Comparison of ENCODE assay signal across 1 cellular context in the genomic region with DNA sequence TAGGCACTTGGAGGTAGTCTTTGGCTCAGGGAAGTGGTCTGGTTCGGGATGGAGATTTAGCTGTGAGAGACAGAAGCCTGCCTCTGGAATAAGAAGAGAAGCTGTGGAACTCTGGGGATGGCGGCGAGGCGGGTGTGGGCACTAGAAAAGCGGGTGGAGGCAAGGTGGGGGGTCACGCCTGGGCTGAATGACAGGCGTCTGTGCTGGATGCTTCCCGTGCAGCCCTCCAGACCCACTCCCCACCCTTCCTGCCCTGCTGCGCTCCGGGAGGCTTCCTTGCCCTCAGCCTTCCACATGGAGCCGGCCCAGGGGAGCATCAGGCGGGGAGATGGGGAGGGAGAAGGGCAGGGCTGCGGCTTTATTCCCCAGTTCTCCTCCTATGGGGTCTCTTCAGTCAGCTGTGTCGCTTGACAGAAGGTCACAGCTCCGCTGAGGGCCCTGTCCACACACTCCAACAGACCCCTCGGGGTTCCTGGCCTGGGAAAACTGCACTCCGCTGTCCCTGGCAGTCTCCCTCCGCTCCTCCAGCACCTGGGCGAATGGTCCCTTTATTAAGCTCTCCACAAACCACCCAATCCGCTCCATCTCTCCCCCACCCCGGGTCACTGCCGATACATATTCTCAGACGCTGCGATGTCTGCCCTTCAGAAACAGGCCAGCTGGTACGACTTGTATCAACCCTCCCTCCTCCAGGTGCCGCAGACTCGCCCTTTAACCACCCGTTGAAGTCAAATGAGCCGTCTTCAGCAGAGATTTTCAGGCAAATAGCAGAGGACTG.
TF ChIP-seq lines count a peak whose summit lies in the region.

No MANE protein-coding gene starts in this region.

TF ChIP-seq in WTC11, 78 proteins besides CTCF, POLR2A, EP300 and RAD21 (continued from another document):
- TF ChIP-seq, protein P1, sequence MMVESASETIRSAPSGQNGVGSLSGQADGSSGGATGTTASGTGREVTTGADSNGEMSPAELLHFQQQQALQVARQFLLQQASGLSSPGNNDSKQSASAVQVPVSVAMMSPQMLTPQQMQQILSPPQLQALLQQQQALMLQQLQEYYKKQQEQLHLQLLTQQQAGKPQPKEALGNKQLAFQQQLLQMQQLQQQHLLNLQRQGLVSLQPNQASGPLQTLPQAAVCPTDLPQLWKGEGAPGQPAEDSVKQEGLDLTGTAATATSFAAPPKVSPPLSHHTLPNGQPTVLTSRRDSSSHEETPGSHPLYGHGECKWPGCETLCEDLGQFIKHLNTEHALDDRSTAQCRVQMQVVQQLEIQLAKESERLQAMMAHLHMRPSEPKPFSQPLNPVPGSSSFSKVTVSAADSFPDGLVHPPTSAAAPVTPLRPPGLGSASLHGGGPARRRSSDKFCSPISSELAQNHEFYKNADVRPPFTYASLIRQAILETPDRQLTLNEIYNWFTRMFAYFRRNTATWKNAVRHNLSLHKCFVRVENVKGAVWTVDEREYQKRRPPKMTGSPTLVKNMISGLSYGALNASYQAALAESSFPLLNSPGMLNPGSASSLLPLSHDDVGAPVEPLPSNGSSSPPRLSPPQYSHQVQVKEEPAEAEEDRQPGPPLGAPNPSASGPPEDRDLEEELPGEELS (CRISPR knock-in tag; IDR thresholded peaks at IDR 0.05): no peak
- TF ChIP-seq ZNF263 (CRISPR knock-in tag; IDR thresholded peaks at IDR 0.05; ENCODE audit: low read depth) (no peak), ELF4 (CRISPR knock-in tag; IDR thresholded peaks at IDR 0.05; ENCODE audit: low read depth) (no peak), ATF1 (CRISPR knock-in tag; IDR thresholded peaks at IDR 0.05) (no peak), RELA (CRISPR knock-in tag; IDR thresholded peaks at IDR 0.05; ENCODE audit: borderline replicate concordance) (no peak), ZNF396 (CRISPR knock-in tag; IDR thresholded peaks at IDR 0.05; ENCODE audit: borderline replicate concordance) (no peak), NFYB (CRISPR knock-in tag; conservative IDR thresholded peaks at IDR 0.05; ENCODE audit: low read depth) (no peak)
- TF ChIP-seq, protein P2, sequence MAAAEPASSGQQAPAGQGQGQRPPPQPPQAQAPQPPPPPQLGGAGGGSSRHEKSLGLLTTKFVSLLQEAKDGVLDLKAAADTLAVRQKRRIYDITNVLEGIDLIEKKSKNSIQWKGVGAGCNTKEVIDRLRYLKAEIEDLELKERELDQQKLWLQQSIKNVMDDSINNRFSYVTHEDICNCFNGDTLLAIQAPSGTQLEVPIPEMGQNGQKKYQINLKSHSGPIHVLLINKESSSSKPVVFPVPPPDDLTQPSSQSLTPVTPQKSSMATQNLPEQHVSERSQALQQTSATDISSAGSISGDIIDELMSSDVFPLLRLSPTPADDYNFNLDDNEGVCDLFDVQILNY (CRISPR knock-in tag; IDR thresholded peaks at IDR 0.05): no peak
- TF ChIP-seq, protein P3, sequence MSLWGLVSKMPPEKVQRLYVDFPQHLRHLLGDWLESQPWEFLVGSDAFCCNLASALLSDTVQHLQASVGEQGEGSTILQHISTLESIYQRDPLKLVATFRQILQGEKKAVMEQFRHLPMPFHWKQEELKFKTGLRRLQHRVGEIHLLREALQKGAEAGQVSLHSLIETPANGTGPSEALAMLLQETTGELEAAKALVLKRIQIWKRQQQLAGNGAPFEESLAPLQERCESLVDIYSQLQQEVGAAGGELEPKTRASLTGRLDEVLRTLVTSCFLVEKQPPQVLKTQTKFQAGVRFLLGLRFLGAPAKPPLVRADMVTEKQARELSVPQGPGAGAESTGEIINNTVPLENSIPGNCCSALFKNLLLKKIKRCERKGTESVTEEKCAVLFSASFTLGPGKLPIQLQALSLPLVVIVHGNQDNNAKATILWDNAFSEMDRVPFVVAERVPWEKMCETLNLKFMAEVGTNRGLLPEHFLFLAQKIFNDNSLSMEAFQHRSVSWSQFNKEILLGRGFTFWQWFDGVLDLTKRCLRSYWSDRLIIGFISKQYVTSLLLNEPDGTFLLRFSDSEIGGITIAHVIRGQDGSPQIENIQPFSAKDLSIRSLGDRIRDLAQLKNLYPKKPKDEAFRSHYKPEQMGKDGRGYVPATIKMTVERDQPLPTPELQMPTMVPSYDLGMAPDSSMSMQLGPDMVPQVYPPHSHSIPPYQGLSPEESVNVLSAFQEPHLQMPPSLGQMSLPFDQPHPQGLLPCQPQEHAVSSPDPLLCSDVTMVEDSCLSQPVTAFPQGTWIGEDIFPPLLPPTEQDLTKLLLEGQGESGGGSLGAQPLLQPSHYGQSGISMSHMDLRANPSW (CRISPR knock-in tag; conservative IDR thresholded peaks at IDR 0.05; ENCODE audit: low read depth): no peak
- TF ChIP-seq, protein P4, sequence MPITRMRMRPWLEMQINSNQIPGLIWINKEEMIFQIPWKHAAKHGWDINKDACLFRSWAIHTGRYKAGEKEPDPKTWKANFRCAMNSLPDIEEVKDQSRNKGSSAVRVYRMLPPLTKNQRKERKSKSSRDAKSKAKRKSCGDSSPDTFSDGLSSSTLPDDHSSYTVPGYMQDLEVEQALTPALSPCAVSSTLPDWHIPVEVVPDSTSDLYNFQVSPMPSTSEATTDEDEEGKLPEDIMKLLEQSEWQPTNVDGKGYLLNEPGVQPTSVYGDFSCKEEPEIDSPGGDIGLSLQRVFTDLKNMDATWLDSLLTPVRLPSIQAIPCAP (CRISPR knock-in tag; IDR thresholded peaks at IDR 0.05): no peak
- TF ChIP-seq, protein P5, sequence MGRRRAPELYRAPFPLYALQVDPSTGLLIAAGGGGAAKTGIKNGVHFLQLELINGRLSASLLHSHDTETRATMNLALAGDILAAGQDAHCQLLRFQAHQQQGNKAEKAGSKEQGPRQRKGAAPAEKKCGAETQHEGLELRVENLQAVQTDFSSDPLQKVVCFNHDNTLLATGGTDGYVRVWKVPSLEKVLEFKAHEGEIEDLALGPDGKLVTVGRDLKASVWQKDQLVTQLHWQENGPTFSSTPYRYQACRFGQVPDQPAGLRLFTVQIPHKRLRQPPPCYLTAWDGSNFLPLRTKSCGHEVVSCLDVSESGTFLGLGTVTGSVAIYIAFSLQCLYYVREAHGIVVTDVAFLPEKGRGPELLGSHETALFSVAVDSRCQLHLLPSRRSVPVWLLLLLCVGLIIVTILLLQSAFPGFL (CRISPR knock-in tag; IDR thresholded peaks at IDR 0.05; ENCODE audit: borderline replicate concordance): no peak
- TF ChIP-seq, protein P6, sequence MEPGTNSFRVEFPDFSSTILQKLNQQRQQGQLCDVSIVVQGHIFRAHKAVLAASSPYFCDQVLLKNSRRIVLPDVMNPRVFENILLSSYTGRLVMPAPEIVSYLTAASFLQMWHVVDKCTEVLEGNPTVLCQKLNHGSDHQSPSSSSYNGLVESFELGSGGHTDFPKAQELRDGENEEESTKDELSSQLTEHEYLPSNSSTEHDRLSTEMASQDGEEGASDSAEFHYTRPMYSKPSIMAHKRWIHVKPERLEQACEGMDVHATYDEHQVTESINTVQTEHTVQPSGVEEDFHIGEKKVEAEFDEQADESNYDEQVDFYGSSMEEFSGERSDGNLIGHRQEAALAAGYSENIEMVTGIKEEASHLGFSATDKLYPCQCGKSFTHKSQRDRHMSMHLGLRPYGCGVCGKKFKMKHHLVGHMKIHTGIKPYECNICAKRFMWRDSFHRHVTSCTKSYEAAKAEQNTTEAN (CRISPR knock-in tag; IDR thresholded peaks at IDR 0.05): no peak
- TF ChIP-seq, protein P7, sequence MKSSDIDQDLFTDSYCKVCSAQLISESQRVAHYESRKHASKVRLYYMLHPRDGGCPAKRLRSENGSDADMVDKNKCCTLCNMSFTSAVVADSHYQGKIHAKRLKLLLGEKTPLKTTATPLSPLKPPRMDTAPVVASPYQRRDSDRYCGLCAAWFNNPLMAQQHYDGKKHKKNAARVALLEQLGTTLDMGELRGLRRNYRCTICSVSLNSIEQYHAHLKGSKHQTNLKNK (CRISPR knock-in tag; IDR thresholded peaks at IDR 0.05): no peak
- TF ChIP-seq, protein P8, sequence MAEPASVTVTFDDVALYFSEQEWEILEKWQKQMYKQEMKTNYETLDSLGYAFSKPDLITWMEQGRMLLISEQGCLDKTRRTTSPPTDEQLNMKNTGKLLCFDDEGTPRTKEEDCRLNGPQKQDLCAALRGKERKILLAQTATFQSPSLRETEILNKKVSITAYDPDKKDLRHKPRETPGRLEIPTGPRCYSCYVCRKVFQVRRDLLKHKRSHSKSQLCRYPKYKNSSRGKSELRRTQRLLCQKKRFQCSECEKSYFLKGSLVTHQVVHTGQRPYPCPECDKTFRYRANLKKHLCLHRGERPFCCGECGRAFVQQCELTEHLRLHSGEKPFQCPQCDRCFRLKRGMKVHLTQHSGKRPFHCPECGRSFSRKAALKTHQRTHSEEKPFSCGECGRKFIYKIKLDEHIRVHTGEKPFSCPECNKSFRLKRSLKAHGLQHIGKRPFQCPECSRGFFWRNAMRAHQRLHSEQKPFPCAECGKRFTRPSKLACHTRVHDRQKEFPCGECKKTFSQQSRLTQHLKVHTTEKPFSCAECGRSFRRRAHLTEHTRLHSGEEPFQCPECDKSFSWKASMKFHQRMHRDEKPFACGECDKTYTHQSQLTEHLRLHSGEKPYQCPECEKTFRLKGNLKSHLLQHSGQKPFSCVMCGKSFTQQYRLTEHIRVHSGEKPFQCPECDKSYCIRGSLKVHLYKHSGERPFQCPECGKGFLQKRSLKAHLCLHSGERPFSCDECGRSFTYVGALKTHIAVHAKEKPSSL (CRISPR knock-in tag; conservative IDR thresholded peaks at IDR 0.05): no peak
